1 cellular context compared by ENCODE assay signal in the genomic region with DNA sequence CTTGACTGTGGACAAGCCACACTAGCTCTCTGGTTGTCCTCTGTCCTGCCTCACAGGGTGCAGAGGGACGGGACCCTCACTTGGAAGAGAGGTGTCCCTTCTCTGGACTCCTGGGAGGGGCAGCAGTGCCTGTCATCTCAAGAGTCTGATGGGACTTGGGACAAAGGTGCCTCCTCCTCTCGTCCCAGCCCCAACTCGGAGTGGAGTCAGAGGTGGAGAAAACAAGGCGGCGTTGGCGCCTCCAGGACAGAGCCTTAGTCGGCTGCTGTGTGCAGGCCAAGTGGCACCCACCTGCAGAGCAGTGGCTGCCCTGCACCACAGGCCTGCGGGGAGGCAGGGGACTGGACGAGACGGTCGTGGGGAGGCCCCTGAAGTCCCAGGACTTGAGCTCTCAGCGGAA.
TF ChIP-seq lines count a peak whose summit lies in the region.

No MANE protein-coding gene starts in this region.

TF ChIP-seq in H1, 55 proteins besides CTCF, POLR2A, EP300 and RAD21:
- TF ChIP-seq EZH2 (IDR thresholded peaks at IDR 0.05; ENCODE audit: low read depth, low read length, severe bottlenecking) = no peak
- no peak for TF ChIP-seq POU5F1 (IDR thresholded peaks at IDR 0.05; ENCODE audit: low read depth, low read length)
- TF ChIP-seq, protein P1, sequence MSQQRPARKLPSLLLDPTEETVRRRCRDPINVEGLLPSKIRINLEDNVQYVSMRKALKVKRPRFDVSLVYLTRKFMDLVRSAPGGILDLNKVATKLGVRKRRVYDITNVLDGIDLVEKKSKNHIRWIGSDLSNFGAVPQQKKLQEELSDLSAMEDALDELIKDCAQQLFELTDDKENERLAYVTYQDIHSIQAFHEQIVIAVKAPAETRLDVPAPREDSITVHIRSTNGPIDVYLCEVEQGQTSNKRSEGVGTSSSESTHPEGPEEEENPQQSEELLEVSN (IDR thresholded peaks at IDR 0.05) = no peak
